ENCODE assay signal across 14 cellular contexts in the genomic region with DNA sequence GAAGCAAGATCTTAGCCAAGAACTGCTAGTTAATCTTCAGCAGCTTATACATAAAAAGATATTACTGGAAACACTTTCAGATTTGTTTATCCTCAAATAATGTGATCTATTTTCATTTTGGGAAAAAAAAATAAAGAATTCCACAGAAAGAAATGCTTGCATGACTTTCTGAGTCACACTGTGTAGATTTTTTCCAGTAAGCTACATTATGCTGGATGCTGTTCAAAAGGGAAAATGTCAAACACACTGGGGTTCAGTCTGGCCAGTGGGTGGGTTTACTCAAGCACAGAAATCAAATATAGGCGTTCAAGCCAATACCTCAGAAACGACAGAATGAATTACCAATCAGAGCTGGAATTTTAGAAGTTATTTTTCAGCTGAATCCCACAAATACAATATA.
DNase-seq lines count a peak whose midpoint lies in the region; ATAC-seq and TF ChIP-seq lines count a peak whose summit lies in the region.
"Had no signal": no experiment of that assay in that cellular context is flagged by ENCODE, and none has a peak within 500 bp of the region (broad histone marks: within the 10 kb centered on the region; RNA-seq: fewer than 3 reads in every experiment).

No MANE protein-coding gene starts in this region.

- H3K4me3 ChIP-seq in BJ (ENCODE audit: low read depth, low read length): no peak overlapping the region
- no peak overlapping the region for H3K4me3 ChIP-seq in fibroblast of pulmonary artery (replicated peaks; ENCODE audit: low read depth, low read length)
- H3K4me3 ChIP-seq in osteoblast (ENCODE audit: insufficient read depth, low read length): peak overlapping the region; percentile 20

- no peaks in the 10 kb centered on the region for H3K9me3 Mint-ChIP-seq in activated naive CD4-positive, alpha-beta T cell treated with anti-CD3 and anti-CD28 coated beads, Interleukin-2, amount 50 U/mL, for 72 hours

- TF ChIP-seq CTCF in BJ (IDR thresholded peaks at IDR 0.05; ENCODE audit: insufficient read depth, low read depth, low read length) (no peak), fibroblast of pulmonary artery (IDR thresholded peaks at IDR 0.05; ENCODE audit: low read length, missing control alignments) (no peak), osteoblast (IDR thresholded peaks at IDR 0.05; ENCODE audit: extremely low read depth, low read depth, low read length) (no peak)

- H3K27me3 ChIP-seq in BJ (ENCODE audit: control insufficient read depth, insufficient read depth, low read length) (no peaks in the 10 kb centered on the region), osteoblast (ENCODE audit: insufficient read depth, low read length) (no peaks in the 10 kb centered on the region)

- in situ Hi-C loops in SK-MEL-5 (cut with HindIII; ENCODE audit: low pct_unique_long_range_greater_than_20kb, low sequenced_read_pairs): no loop called here

- H3K27ac ChIP-seq in osteoblast (ENCODE audit: low read depth, low read length): peak overlapping the region; percentile 87
- H3K27ac ChIP-seq: HL-60, VCaP had no signal

- H3K36me3 ChIP-seq in BJ (ENCODE audit: control insufficient read depth, insufficient read depth, low read length): no peaks in the 10 kb centered on the region
- no peaks in the 10 kb centered on the region for H3K36me3 ChIP-seq in osteoblast (ENCODE audit: insufficient read depth, low read length)

- POLR2A ChIA-PET in BJ (lab: Charles Lee): interaction anchor here (0.5 to 0.6 kb wide), 2 partner anchors 13 to 283 kb away, joined by 3 to 5 read pairs; no protein-coding TSS in a partner anchor

- no peaks in the 10 kb centered on the region for H4K20me1 ChIP-seq in osteoblast (ENCODE audit: insufficient read depth, low read length)

- peak overlapping the region; percentile 63 for H2AFZ ChIP-seq in osteoblast (ENCODE audit: low read length)

- peak overlapping the region; percentile 75 for H3K4me2 ChIP-seq in osteoblast (ENCODE audit: insufficient read depth, low read length)

- H3K36me3 Mint-ChIP-seq in activated naive CD4-positive, alpha-beta T cell treated with anti-CD3 and anti-CD28 coated beads, Interleukin-2, amount 50 U/mL, for 72 hours: no peaks in the 10 kb centered on the region
- H3K36me3 Mint-ChIP-seq: CD4-positive, CD25-positive, alpha-beta regulatory T cell had no signal

- H3K4me1 ChIP-seq in osteoblast (ENCODE audit: insufficient read depth, low read length): peaks cover 30% of the 10 kb centered on the region

- H3K9me3 ChIP-seq in osteoblast (ENCODE audit: low read depth, low read length): no peaks in the 10 kb centered on the region

- H3K27ac Mint-ChIP-seq in activated naive CD4-positive, alpha-beta T cell treated with anti-CD3 and anti-CD28 coated beads, Interleukin-2, amount 50 U/mL, for 72 hours: no peak overlapping the region
- H3K27ac Mint-ChIP-seq: CD4-positive, CD25-positive, alpha-beta regulatory T cell had no signal

- CTCF ChIA-PET in BJ (lab: Yijun Ruan, JAX): interaction anchor here (0.6 kb wide), 2 partner anchors 128 to 783 kb away, joined by 3 to 4 read pairs; no protein-coding TSS in a partner anchor

- DNase-seq in BJ (ENCODE audit: low read depth) (peak; percentile 16), SK-MEL-5 (ENCODE audit: low read depth, low spot score) (peak; percentile 20), fibroblast of pulmonary artery (ENCODE audit: low read depth) (peak; percentile 75), osteoblast (ENCODE audit: insufficient read length, low spot score, missing footprints) (no peak), NCI-H1436 treated with DMSO at 0.1 percent for 48 hours (lab: John Stamatoyannopoulos, UW) (no peak), NCI-H1048 (lab: John Stamatoyannopoulos, UW) (no peak)
- DNase-seq in activated naive CD4-positive, alpha-beta T cell treated with anti-CD3 and anti-CD28 coated beads, Interleukin-2, amount 50 U/mL, for 72 hours (ENCODE audit: low spot score in 2 of 2): no peak
- DNase-seq: CD4-positive, CD25-positive, alpha-beta regulatory T cell; kidney; NCI-H526 treated with DMSO at 0.1 percent for 48 hours; Right ventricle myocardium superior had no signal

- ATAC-seq in activated naive CD4-positive, alpha-beta T cell treated with anti-CD3 and anti-CD28 coated beads, Interleukin-2, amount 50 U/mL, for 72 hours: no peak
- ATAC-seq in activated CD4-positive, CD25-positive, alpha-beta regulatory T cell treated with anti-CD3 and anti-CD28 coated beads, Interleukin-2, amount 50 U/mL, for 24 hours: no peak

- H3K79me2 ChIP-seq in osteoblast (ENCODE audit: insufficient read depth, low read length): no peaks in the 10 kb centered on the region

Comparison
In these comparisons a context has a peak if more than half of its experiments do, and no peak if none do; other contexts are left out.
1. DNase-seq: peak in BJ (single experiment), SK-MEL-5 (single experiment) and fibroblast of pulmonary artery (single experiment); none in osteoblast (single experiment), NCI-H1436 treated with DMSO at 0.1 percent for 48 hours (single experiment), activated naive CD4-positive, alpha-beta T cell treated with anti-CD3 and anti-CD28 coated beads, Interleukin-2, amount 50 U/mL, for 72 hours (0 of 2) and NCI-H1048 (single experiment).